8 cellular contexts compared by ENCODE assay signal in genomic region chr7:95199779-95200558, GRCh38.
DNase-seq lines count a peak whose midpoint lies in the region; ATAC-seq and TF ChIP-seq lines count a peak whose summit lies in the region.

No MANE protein-coding gene starts in this region.

- H2BK12ac ChIP-seq in neuronal stem cell (ENCODE audit: low read length), result no peak overlapping the region

- H3K4ac ChIP-seq in neuronal stem cell (ENCODE audit: low read length), result no peak overlapping the region

- no peak overlapping the region for H3K23ac ChIP-seq in neuronal stem cell (ENCODE audit: low read depth, low read length, poor library complexity)

- peaks cover 0 to 4% of the 10 kb centered on the region in 2 donors for H3K36me3 ChIP-seq in neuronal stem cell (replicated peaks in 1 of 2; ENCODE audit: control insufficient read depth in 2 of 2, insufficient read depth in 2 of 2, low read length in 2 of 2)

- DNase-seq in GM10248 (ENCODE audit: extremely low spot score) (peak; percentile 27), RPMI7951 (ENCODE audit: low read depth) (peak; percentile 49), fibroblast of mammary gland (ENCODE audit: low read depth) (peak; percentile 71), neuronal stem cell (ENCODE audit: low spot score) (peak; percentile 48)
- no peak for DNase-seq in activated naive CD4-positive, alpha-beta T cell treated with anti-CD3 and anti-CD28 coated beads, Interleukin-2, amount 50 U/mL, for 16 hours

- no peak overlapping the region for H2AK5ac ChIP-seq in neuronal stem cell (ENCODE audit: low read depth, low read length)

- peaks cover 2 to 3% of the 10 kb centered on the region in 2 donors for H3K9me3 ChIP-seq in neuronal stem cell (replicated peaks in 1 of 2; ENCODE audit: control insufficient read depth in 2 of 2, insufficient read depth in 1 of 2, low read depth in 1 of 2, low read length in 2 of 2)

- peaks cover 0 to 2% (median 0%) of the 10 kb centered on the region in 3 experiments for H3K27me3 ChIP-seq in neuronal stem cell (ENCODE audit: control insufficient read depth in 3 of 3, insufficient read depth in 3 of 3, low read depth in 1 of 3, low read length in 3 of 3)

- H2AFZ ChIP-seq in neuronal stem cell (ENCODE audit: low read length), result no peak overlapping the region

- POLR2A ChIA-PET in GM10248 (lab: Yijun Ruan, JAX), result no interaction called here

- CTCF ChIA-PET in GM10248 (lab: Yijun Ruan, JAX), result interaction anchor here (1.5 to 2.3 kb wide), 2 partner anchors 16 to 750 kb away, joined by 5 to 15 read pairs; no protein-coding TSS in a partner anchor

- H2BK120ac ChIP-seq in neuronal stem cell (ENCODE audit: low read depth, low read length), result no peak overlapping the region

- H4K8ac ChIP-seq in neuronal stem cell (ENCODE audit: low read depth, low read length), result no peak overlapping the region

- no peak overlapping the region for H4K91ac ChIP-seq in neuronal stem cell (ENCODE audit: low read depth, low read length, poor library complexity)

- H3K9ac ChIP-seq in neuronal stem cell (ENCODE audit: low read depth, low read length, poor library complexity), result no peak overlapping the region

- H3K14ac ChIP-seq in neuronal stem cell (ENCODE audit: low read length), result no peak overlapping the region

- no peak overlapping the region for H2BK5ac ChIP-seq in neuronal stem cell (ENCODE audit: low read length)

- peaks cover 3 to 5% of the 10 kb centered on the region in 2 donors for H3K4me1 ChIP-seq in neuronal stem cell (ENCODE audit: control insufficient read depth in 2 of 2, insufficient read depth in 1 of 2, low read depth in 1 of 2, low read length in 2 of 2)

- H3K79me1 ChIP-seq in neuronal stem cell (ENCODE audit: low read depth, low read length), result no peaks in the 10 kb centered on the region

- WGBS in neuronal stem cell (ENCODE audit: extremely low coverage in 2 of 2, insufficient read length in 2 of 2, insufficient replicate concordance in 1 of 2), 2 donors, result no CpG with 5 or more reads among the region's 3 CpGs

- no peak overlapping the region for H3K27ac ChIP-seq in neuronal stem cell (replicated peaks; ENCODE audit: low read length)

- ATAC-seq in HG02840 (IDR thresholded peaks at IDR 0.05; ENCODE audit: low FRiP score, unreplicated experiment), result no peak
- ATAC-seq in HG02623 (IDR thresholded peaks at IDR 0.05; ENCODE audit: unreplicated experiment), result no peak

- no peak overlapping the region for H3K4me3 ChIP-seq in fibroblast of mammary gland (ENCODE audit: control insufficient read depth, low read depth, low read length)
- no peak overlapping the region for H3K4me3 ChIP-seq in neuronal stem cell (ENCODE audit: low read length in 2 of 2)

- no peak overlapping the region for H2BK15ac ChIP-seq in neuronal stem cell (ENCODE audit: low read length)

- TF ChIP-seq CTCF in GM10248 (IDR thresholded peaks at IDR 0.05; ENCODE audit: control extremely low read depth, extremely low read depth, low read depth, missing control alignments) (peak; percentile 59), LNCAP (IDR thresholded peaks at IDR 0.05) (peak; percentile 81), fibroblast of mammary gland (conservative IDR thresholded peaks at IDR 0.05; ENCODE audit: control insufficient read depth, insufficient read depth, low read depth, low read length) (peak; percentile 75)

- no peak overlapping the region for H3K4me2 ChIP-seq in neuronal stem cell (ENCODE audit: insufficient read depth, low read length, poor library complexity, severe bottlenecking)

- H3K18ac ChIP-seq in neuronal stem cell (ENCODE audit: low read length), result no peak overlapping the region
